In the genomic region with DNA sequence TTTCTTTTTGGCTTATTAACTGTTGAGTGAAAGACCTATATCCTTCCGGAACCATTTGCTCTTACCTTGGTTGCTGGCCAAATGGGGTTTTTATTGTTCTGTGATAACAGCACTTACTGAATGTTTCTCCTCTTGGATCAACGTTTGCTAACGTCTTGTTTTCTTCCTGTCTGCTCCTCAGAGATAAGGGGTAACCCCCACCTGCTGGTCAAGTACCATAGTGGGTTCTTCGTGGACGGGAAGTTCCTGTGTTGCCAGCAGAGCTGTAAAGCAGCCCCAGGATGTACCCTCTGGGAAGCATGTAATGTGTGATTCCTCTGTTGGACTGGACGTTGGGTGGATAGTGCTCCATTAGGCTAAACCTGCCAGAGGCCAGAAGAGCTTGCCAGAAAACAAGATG, we compare ENCODE assay signal across 1 cellular context.
TF ChIP-seq lines count a peak whose summit lies in the region.

No MANE protein-coding gene starts in this region.

TF ChIP-seq in K562, 482 proteins besides CTCF, POLR2A, EP300 and RAD21 (continued from another document and continues in another):
- TF ChIP-seq, protein P1, sequence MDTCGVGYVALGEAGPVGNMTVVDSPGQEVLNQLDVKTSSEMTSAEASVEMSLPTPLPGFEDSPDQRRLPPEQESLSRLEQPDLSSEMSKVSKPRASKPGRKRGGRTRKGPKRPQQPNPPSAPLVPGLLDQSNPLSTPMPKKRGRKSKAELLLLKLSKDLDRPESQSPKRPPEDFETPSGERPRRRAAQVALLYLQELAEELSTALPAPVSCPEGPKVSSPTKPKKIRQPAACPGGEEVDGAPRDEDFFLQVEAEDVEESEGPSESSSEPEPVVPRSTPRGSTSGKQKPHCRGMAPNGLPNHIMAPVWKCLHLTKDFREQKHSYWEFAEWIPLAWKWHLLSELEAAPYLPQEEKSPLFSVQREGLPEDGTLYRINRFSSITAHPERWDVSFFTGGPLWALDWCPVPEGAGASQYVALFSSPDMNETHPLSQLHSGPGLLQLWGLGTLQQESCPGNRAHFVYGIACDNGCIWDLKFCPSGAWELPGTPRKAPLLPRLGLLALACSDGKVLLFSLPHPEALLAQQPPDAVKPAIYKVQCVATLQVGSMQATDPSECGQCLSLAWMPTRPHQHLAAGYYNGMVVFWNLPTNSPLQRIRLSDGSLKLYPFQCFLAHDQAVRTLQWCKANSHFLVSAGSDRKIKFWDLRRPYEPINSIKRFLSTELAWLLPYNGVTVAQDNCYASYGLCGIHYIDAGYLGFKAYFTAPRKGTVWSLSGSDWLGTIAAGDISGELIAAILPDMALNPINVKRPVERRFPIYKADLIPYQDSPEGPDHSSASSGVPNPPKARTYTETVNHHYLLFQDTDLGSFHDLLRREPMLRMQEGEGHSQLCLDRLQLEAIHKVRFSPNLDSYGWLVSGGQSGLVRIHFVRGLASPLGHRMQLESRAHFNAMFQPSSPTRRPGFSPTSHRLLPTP (IDR thresholded peaks at IDR 0.05; ENCODE audit: borderline replicate concordance, extremely low read depth, insufficient read length), result no peak
- no peak for TF ChIP-seq SETDB1 (IDR thresholded peaks at IDR 0.05; ENCODE audit: low read length)
- TF ChIP-seq, protein P2, sequence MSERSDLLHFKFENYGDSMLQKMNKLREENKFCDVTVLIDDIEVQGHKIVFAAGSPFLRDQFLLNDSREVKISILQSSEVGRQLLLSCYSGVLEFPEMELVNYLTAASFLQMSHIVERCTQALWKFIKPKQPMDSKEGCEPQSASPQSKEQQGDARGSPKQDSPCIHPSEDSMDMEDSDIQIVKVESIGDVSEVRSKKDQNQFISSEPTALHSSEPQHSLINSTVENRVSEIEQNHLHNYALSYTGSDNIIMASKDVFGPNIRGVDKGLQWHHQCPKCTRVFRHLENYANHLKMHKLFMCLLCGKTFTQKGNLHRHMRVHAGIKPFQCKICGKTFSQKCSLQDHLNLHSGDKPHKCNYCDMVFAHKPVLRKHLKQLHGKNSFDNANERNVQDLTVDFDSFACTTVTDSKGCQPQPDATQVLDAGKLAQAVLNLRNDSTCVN (CRISPR knock-in tag; IDR thresholded peaks at IDR 0.05), result no peak
- TF ChIP-seq, protein P3, sequence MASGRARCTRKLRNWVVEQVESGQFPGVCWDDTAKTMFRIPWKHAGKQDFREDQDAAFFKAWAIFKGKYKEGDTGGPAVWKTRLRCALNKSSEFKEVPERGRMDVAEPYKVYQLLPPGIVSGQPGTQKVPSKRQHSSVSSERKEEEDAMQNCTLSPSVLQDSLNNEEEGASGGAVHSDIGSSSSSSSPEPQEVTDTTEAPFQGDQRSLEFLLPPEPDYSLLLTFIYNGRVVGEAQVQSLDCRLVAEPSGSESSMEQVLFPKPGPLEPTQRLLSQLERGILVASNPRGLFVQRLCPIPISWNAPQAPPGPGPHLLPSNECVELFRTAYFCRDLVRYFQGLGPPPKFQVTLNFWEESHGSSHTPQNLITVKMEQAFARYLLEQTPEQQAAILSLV (tag; IDR thresholded peaks at IDR 0.05), result no peak
- TF ChIP-seq, protein P4, sequence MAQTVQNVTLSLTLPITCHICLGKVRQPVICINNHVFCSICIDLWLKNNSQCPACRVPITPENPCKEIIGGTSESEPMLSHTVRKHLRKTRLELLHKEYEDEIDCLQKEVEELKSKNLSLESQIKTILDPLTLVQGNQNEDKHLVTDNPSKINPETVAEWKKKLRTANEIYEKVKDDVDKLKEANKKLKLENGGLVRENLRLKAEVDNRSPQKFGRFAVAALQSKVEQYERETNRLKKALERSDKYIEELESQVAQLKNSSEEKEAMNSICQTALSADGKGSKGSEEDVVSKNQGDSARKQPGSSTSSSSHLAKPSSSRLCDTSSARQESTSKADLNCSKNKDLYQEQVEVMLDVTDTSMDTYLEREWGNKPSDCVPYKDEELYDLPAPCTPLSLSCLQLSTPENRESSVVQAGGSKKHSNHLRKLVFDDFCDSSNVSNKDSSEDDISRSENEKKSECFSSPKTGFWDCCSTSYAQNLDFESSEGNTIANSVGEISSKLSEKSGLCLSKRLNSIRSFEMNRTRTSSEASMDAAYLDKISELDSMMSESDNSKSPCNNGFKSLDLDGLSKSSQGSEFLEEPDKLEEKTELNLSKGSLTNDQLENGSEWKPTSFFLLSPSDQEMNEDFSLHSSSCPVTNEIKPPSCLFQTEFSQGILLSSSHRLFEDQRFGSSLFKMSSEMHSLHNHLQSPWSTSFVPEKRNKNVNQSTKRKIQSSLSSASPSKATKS (CRISPR knock-in tag; IDR thresholded peaks at IDR 0.05), result no peak
- TF ChIP-seq ZBTB7A (IDR thresholded peaks at IDR 0.05; ENCODE audit: borderline replicate concordance, control insufficient read depth, low read depth, low read length), result 0 out of 2 replicates have a peak, but pooled peaks have one; percentile 23
- peak; percentile 90 for TF ChIP-seq CBFA2T2 (conservative IDR thresholded peaks at IDR 0.05)
- TF ChIP-seq, protein P5, sequence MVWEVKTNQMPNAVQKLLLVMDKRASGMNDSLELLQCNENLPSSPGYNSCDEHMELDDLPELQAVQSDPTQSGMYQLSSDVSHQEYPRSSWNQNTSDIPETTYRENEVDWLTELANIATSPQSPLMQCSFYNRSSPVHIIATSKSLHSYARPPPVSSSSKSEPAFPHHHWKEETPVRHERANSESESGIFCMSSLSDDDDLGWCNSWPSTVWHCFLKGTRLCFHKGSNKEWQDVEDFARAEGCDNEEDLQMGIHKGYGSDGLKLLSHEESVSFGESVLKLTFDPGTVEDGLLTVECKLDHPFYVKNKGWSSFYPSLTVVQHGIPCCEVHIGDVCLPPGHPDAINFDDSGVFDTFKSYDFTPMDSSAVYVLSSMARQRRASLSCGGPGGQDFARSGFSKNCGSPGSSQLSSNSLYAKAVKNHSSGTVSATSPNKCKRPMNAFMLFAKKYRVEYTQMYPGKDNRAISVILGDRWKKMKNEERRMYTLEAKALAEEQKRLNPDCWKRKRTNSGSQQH (CRISPR knock-in tag; IDR thresholded peaks at IDR 0.05), result no peak
- TF ChIP-seq JUN (IDR thresholded peaks at IDR 0.05; ENCODE audit: borderline replicate concordance, low read depth, low read length), result peak; percentile 22; the same call in 1 of the 2 replicates
- no peak for TF ChIP-seq JUN (CRISPR knock-in tag; IDR thresholded peaks at IDR 0.05; ENCODE audit: borderline replicate concordance)
- no peak for TF ChIP-seq SIN3B (IDR thresholded peaks at IDR 0.05; ENCODE audit: low read depth)
- TF ChIP-seq GTF2F1 (IDR thresholded peaks at IDR 0.05; ENCODE audit: low read depth, low read length), result no peak
- TF ChIP-seq, protein P6, sequence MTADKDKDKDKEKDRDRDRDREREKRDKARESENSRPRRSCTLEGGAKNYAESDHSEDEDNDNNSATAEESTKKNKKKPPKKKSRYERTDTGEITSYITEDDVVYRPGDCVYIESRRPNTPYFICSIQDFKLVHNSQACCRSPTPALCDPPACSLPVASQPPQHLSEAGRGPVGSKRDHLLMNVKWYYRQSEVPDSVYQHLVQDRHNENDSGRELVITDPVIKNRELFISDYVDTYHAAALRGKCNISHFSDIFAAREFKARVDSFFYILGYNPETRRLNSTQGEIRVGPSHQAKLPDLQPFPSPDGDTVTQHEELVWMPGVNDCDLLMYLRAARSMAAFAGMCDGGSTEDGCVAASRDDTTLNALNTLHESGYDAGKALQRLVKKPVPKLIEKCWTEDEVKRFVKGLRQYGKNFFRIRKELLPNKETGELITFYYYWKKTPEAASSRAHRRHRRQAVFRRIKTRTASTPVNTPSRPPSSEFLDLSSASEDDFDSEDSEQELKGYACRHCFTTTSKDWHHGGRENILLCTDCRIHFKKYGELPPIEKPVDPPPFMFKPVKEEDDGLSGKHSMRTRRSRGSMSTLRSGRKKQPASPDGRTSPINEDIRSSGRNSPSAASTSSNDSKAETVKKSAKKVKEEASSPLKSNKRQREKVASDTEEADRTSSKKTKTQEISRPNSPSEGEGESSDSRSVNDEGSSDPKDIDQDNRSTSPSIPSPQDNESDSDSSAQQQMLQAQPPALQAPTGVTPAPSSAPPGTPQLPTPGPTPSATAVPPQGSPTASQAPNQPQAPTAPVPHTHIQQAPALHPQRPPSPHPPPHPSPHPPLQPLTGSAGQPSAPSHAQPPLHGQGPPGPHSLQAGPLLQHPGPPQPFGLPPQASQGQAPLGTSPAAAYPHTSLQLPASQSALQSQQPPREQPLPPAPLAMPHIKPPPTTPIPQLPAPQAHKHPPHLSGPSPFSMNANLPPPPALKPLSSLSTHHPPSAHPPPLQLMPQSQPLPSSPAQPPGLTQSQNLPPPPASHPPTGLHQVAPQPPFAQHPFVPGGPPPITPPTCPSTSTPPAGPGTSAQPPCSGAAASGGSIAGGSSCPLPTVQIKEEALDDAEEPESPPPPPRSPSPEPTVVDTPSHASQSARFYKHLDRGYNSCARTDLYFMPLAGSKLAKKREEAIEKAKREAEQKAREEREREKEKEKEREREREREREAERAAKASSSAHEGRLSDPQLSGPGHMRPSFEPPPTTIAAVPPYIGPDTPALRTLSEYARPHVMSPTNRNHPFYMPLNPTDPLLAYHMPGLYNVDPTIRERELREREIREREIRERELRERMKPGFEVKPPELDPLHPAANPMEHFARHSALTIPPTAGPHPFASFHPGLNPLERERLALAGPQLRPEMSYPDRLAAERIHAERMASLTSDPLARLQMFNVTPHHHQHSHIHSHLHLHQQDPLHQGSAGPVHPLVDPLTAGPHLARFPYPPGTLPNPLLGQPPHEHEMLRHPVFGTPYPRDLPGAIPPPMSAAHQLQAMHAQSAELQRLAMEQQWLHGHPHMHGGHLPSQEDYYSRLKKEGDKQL (CRISPR knock-in tag; IDR thresholded peaks at IDR 0.05; ENCODE audit: borderline replicate concordance), result no peak
- TF ChIP-seq PCBP2 (IDR thresholded peaks at IDR 0.05; ENCODE audit: low read depth, low read length, poor library complexity, severe bottlenecking), result no peak
- TF ChIP-seq TSC22D4 (tag; IDR thresholded peaks at IDR 0.05), result no peak
- TF ChIP-seq, protein P7, sequence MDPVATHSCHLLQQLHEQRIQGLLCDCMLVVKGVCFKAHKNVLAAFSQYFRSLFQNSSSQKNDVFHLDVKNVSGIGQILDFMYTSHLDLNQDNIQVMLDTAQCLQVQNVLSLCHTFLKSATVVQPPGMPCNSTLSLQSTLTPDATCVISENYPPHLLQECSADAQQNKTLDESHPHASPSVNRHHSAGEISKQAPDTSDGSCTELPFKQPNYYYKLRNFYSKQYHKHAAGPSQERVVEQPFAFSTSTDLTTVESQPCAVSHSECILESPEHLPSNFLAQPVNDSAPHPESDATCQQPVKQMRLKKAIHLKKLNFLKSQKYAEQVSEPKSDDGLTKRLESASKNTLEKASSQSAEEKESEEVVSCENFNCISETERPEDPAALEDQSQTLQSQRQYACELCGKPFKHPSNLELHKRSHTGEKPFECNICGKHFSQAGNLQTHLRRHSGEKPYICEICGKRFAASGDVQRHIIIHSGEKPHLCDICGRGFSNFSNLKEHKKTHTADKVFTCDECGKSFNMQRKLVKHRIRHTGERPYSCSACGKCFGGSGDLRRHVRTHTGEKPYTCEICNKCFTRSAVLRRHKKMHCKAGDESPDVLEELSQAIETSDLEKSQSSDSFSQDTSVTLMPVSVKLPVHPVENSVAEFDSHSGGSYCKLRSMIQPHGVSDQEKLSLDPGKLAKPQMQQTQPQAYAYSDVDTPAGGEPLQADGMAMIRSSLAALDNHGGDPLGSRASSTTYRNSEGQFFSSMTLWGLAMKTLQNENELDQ (CRISPR knock-in tag; IDR thresholded peaks at IDR 0.05; ENCODE audit: borderline replicate concordance), result no peak
- TF ChIP-seq GATAD2B (IDR thresholded peaks at IDR 0.05; ENCODE audit: borderline replicate concordance), result peak; percentile 57; the same call in 1 of the 2 replicates
- TF ChIP-seq BRCA1 (IDR thresholded peaks at IDR 0.05), result no peak
- TF ChIP-seq BRCA1 (CRISPR knock-in tag; IDR thresholded peaks at IDR 0.05), result no peak
- TF ChIP-seq RCOR1 (IDR thresholded peaks at IDR 0.05; ENCODE audit: borderline replicate concordance in 1 of 2, low read depth in 2 of 2, low read length in 2 of 2), result peak in 1 of 2 experiments; percentile 85; a peak in 2 of 4 replicates
- no peak for TF ChIP-seq HNRNPLL (IDR thresholded peaks at IDR 0.05; ENCODE audit: low read depth, low read length, poor library complexity, severe bottlenecking)
- TF ChIP-seq SPI1 (IDR thresholded peaks at IDR 0.05; ENCODE audit: borderline replicate concordance, low read depth, low read length), result no peak
- TF ChIP-seq, protein P8, sequence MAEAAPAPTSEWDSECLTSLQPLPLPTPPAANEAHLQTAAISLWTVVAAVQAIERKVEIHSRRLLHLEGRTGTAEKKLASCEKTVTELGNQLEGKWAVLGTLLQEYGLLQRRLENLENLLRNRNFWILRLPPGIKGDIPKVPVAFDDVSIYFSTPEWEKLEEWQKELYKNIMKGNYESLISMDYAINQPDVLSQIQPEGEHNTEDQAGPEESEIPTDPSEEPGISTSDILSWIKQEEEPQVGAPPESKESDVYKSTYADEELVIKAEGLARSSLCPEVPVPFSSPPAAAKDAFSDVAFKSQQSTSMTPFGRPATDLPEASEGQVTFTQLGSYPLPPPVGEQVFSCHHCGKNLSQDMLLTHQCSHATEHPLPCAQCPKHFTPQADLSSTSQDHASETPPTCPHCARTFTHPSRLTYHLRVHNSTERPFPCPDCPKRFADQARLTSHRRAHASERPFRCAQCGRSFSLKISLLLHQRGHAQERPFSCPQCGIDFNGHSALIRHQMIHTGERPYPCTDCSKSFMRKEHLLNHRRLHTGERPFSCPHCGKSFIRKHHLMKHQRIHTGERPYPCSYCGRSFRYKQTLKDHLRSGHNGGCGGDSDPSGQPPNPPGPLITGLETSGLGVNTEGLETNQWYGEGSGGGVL (CRISPR knock-in tag; IDR thresholded peaks at IDR 0.05), result no peak
- no peak for TF ChIP-seq ZNF707 (CRISPR knock-in tag; conservative IDR thresholded peaks at IDR 0.05)
- no peak for TF ChIP-seq SP1 (CRISPR knock-in tag; IDR thresholded peaks at IDR 0.05)
- no peak for TF ChIP-seq ZNF561 (CRISPR knock-in tag; conservative IDR thresholded peaks at IDR 0.05)
- TF ChIP-seq ZNF232 (CRISPR knock-in tag; IDR thresholded peaks at IDR 0.05), result no peak
- TF ChIP-seq ARID1B (IDR thresholded peaks at IDR 0.05), result peak; percentile 95
- TF ChIP-seq DNMT1 (IDR thresholded peaks at IDR 0.05), result no peak
- TF ChIP-seq ZSCAN29 (IDR thresholded peaks at IDR 0.05), result no peak
- no peak for TF ChIP-seq NCOA6 (IDR thresholded peaks at IDR 0.05)
- TF ChIP-seq, protein P9, sequence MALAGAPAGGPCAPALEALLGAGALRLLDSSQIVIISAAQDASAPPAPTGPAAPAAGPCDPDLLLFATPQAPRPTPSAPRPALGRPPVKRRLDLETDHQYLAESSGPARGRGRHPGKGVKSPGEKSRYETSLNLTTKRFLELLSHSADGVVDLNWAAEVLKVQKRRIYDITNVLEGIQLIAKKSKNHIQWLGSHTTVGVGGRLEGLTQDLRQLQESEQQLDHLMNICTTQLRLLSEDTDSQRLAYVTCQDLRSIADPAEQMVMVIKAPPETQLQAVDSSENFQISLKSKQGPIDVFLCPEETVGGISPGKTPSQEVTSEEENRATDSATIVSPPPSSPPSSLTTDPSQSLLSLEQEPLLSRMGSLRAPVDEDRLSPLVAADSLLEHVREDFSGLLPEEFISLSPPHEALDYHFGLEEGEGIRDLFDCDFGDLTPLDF (CRISPR knock-in tag; IDR thresholded peaks at IDR 0.05), result no peak
- no peak for TF ChIP-seq ZNF263 (CRISPR knock-in tag; IDR thresholded peaks at IDR 0.05; ENCODE audit: borderline replicate concordance)
- no peak for TF ChIP-seq ZC3H8 (IDR thresholded peaks at IDR 0.05)
- TF ChIP-seq NCOA1 (IDR thresholded peaks at IDR 0.05; ENCODE audit: low read depth), result peak; percentile 63; the same call in 1 of the 2 replicates
- no peak for TF ChIP-seq YBX1 (IDR thresholded peaks at IDR 0.05)
- no peak for TF ChIP-seq ZNF316 (IDR thresholded peaks at IDR 0.05)
- TF ChIP-seq NFIC (IDR thresholded peaks at IDR 0.05), result peak; percentile 92
- no peak for TF ChIP-seq NUFIP1 (IDR thresholded peaks at IDR 0.05; ENCODE audit: partially characterized antibody)
- TF ChIP-seq SMARCA4 (IDR thresholded peaks at IDR 0.05), result peak; percentile 88
- no peak for TF ChIP-seq ZNF212 (CRISPR knock-in tag; IDR thresholded peaks at IDR 0.05)
